In the genomic region with DNA sequence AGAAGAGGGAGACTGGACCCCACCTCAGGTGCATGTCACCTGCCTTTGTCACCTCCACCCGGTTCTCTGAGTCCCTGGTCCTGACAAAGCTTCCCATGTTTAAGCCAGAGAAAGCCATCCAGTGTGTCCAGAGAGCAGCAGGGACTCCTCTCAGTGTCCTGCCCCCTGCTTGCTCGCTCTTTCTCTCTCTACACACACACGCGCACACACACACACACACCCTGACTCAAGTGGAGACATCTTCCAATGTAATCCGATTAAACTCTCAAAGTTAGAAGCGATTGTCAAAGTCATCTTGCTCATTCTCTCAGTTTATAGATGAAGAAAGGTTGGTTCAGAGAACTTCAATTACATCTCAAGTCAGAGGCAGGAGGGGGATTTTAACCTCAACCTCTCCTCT, we compare ENCODE assay signal across 2 cellular contexts.
A peak's percentile ranks its signal among the peaks of the same experiment; 100 is the strongest.
TF ChIP-seq lines count a peak whose summit lies in the region.

No MANE protein-coding gene starts in this region.

TF ChIP-seq in HEK293, 187 proteins besides CTCF, POLR2A, EP300 and RAD21:
- TF ChIP-seq, protein P1, sequence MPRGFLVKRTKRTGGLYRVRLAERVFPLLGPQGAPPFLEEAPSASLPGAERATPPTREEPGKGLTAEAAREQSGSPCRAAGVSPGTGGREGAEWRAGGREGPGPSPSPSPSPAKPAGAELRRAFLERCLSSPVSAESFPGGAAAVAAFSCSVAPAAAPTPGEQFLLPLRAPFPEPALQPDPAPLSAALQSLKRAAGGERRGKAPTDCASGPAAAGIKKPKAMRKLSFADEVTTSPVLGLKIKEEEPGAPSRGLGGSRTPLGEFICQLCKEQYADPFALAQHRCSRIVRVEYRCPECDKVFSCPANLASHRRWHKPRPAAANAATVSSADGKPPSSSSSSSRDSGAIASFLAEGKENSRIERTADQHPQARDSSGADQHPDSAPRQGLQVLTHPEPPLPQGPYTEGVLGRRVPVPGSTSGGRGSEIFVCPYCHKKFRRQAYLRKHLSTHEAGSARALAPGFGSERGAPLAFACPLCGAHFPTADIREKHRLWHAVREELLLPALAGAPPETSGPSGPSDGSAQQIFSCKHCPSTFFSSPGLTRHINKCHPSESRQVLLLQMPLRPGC (tag by site-specific recombination; IDR thresholded peaks at IDR 0.05) = no peak
- TF ChIP-seq, protein P2, sequence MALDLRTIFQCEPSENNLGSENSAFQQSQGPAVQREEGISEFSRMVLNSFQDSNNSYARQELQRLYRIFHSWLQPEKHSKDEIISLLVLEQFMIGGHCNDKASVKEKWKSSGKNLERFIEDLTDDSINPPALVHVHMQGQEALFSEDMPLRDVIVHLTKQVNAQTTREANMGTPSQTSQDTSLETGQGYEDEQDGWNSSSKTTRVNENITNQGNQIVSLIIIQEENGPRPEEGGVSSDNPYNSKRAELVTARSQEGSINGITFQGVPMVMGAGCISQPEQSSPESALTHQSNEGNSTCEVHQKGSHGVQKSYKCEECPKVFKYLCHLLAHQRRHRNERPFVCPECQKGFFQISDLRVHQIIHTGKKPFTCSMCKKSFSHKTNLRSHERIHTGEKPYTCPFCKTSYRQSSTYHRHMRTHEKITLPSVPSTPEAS (tag by site-specific recombination; IDR thresholded peaks at IDR 0.05) = peak; percentile 65
TF ChIP-seq in HEK293: peak in this region for 1.

TF ChIP-seq in H1, 55 proteins besides CTCF, POLR2A, EP300 and RAD21:
- TF ChIP-seq SUZ12 (IDR thresholded peaks at IDR 0.05; ENCODE audit: low read length) (no peak), BCL11A (IDR thresholded peaks at IDR 0.05; ENCODE audit: low read depth in 2 of 2, low read length in 2 of 2) (no peak), SP2 (IDR thresholded peaks at IDR 0.05; ENCODE audit: low read length) (no peak), KDM1A (IDR thresholded peaks at IDR 0.05; ENCODE audit: borderline replicate concordance, low read length) (no peak), SIN3A (conservative IDR thresholded peaks at IDR 0.05 in 1 of 2, IDR thresholded peaks at IDR 0.05 in 1 of 2; ENCODE audit: low read depth in 1 of 2, low read length in 2 of 2) (no peak), RXRA (IDR thresholded peaks at IDR 0.05; ENCODE audit: insufficient read depth, low read depth, low read length) (no peak), JUN (IDR thresholded peaks at IDR 0.05; ENCODE audit: low read depth, low read length) (no peak), KDM5A (IDR thresholded peaks at IDR 0.05; ENCODE audit: low read length) (no peak), SP1 (IDR thresholded peaks at IDR 0.05; ENCODE audit: low read depth, low read length) (no peak)
